ENCODE assay signal across 13 cellular contexts in genomic region chr7:107998660-107999480, GRCh38. TPM values are rescaled to one million over a fixed set of nuclear protein-coding genes. Genes with fewer than 3 reads are reported as not detected.
DNase-seq lines count a peak whose midpoint lies in the region; TF ChIP-seq lines count a peak whose summit lies in the region.
"Had no signal": no experiment of that assay in that cellular context is flagged by ENCODE, and none has a peak within 500 bp of the region (broad histone marks: within the 10 kb centered on the region; RNA-seq: fewer than 3 reads in every experiment).

No MANE protein-coding gene starts in this region.

- no peaks in the 10 kb centered on the region for H3K9me3 ChIP-seq in OCI-LY7 (ENCODE audit: low read length)

- TF ChIP-seq CTCF in KMS-11 (conservative IDR thresholded peaks at IDR 0.05; ENCODE audit: low read depth, low read length) (no peak), brain (conservative IDR thresholded peaks at IDR 0.05) (no peak), OCI-LY7 (conservative IDR thresholded peaks at IDR 0.05; ENCODE audit: low read length) (no peak)

- H3K9me3 Mint-ChIP-seq in brain = peaks cover 0 to under 1% (median 0%) of the 10 kb centered on the region in 5 experiments
- no peaks in the 10 kb centered on the region for H3K9me3 Mint-ChIP-seq in activated CD4-positive, alpha-beta memory T cell treated with anti-CD3 and anti-CD28 coated beads for 36 hours
- H3K9me3 Mint-ChIP-seq: activated CD4-positive, alpha-beta T cell treated with anti-CD3 and anti-CD28 coated beads, Interleukin-2, amount 10 ng/mL, durations not matched to agents 7 days and 5 days had no signal

- H3K27ac Mint-ChIP-seq in brain = peak overlapping the region in 3 of 5 experiments; percentile 21 to 95 (median 87)
- H3K27ac Mint-ChIP-seq in activated CD4-positive, alpha-beta memory T cell treated with anti-CD3 and anti-CD28 coated beads for 36 hours = no peak overlapping the region
- H3K27ac Mint-ChIP-seq: activated CD4-positive, alpha-beta T cell treated with anti-CD3 and anti-CD28 coated beads, Interleukin-2, amount 10 ng/mL, durations not matched to agents 7 days and 5 days; CD4-positive, CD25-positive, alpha-beta regulatory T cell had no signal

- POLR2A ChIA-PET in OCI-LY7 (lab: Charles Lee) = interaction anchor here (0.7 kb wide), 1 partner anchor 32 kb away, joined by 8 read pairs; no protein-coding TSS in a partner anchor
- POLR2A ChIA-PET in activated CD4-positive, alpha-beta memory T cell treated with anti-CD3 and anti-CD28 coated beads for 36 hours (lab: Charles Lee) = no interaction called here

- H3K9me2 ChIP-seq in OCI-LY7 (ENCODE audit: insufficient read depth, low read length) = no peaks in the 10 kb centered on the region

- no peaks in the 10 kb centered on the region for H3K27me3 ChIP-seq in KMS-11 (ENCODE audit: insufficient read depth, low read depth)

- H3K4me2 ChIP-seq in KMS-11 (peak overlapping the region; percentile 59), OCI-LY7 (ENCODE audit: low read length) (no peak overlapping the region)

- peaks cover 16% of the 10 kb centered on the region for H3K36me3 Mint-ChIP-seq in brain
- no peaks in the 10 kb centered on the region for H3K36me3 Mint-ChIP-seq in activated CD4-positive, alpha-beta memory T cell treated with anti-CD3 and anti-CD28 coated beads for 36 hours
- H3K36me3 Mint-ChIP-seq: CD4-positive, CD25-positive, alpha-beta regulatory T cell had no signal

- CTCF ChIA-PET in OCI-LY7 (lab: Charles Lee; ENCODE audit: unreplicated experiment) = no interaction called here
- CTCF ChIA-PET in activated CD4-positive, alpha-beta memory T cell treated with anti-CD3 and anti-CD28 coated beads for 36 hours (lab: Charles Lee) = interaction anchor here (0.8 to 1.7 kb wide), 2 partner anchors 13 to 18 kb away, joined by 3 read pairs; no protein-coding TSS in a partner anchor

- H3K4me3 Mint-ChIP-seq in brain = peak overlapping the region in 3 of 5 experiments; percentile 61 to 87 (median 64)
- H3K4me3 Mint-ChIP-seq in activated CD4-positive, alpha-beta memory T cell treated with anti-CD3 and anti-CD28 coated beads for 36 hours = no peak overlapping the region
- H3K4me3 Mint-ChIP-seq: activated CD4-positive, alpha-beta T cell treated with anti-CD3 and anti-CD28 coated beads, Interleukin-2, amount 10 ng/mL, durations not matched to agents 7 days and 5 days; CD4-positive, CD25-positive, alpha-beta regulatory T cell had no signal

- H3K36me3 ChIP-seq in KMS-11 (ENCODE audit: insufficient read depth) (no peaks in the 10 kb centered on the region), OCI-LY7 (ENCODE audit: insufficient read depth, low read length) (no peaks in the 10 kb centered on the region)

- peak overlapping the region; percentile 15; the same call in 1 of the 2 replicates for H3K9ac ChIP-seq in KMS-11

- H3K79me2 ChIP-seq in KMS-11 (ENCODE audit: insufficient read depth, low read depth) = no peaks in the 10 kb centered on the region
- H3K79me2 ChIP-seq in OCI-LY7 (ENCODE audit: insufficient read depth, low read depth, low read length) = no peaks in the 10 kb centered on the region

- intact Hi-C loops in OCI-LY7 (cut with micrococcal nuclease; ENCODE audit: unreplicated experiment) = no loop called here
- intact Hi-C loops in activated CD4-positive, alpha-beta memory T cell treated with anti-CD3 and anti-CD28 coated beads for 36 hours (cut with micrococcal nuclease) = no loop called here

- peak; percentile 20 for DNase-seq in glomerular visceral epithelial cell (ENCODE audit: extremely low spot score)
- DNase-seq in skeletal muscle cell (ENCODE audit: low read depth) = no peak
- no peak for DNase-seq in NCI-H1930 (lab: John Stamatoyannopoulos, UW)
- no peak for DNase-seq in OCI-LY7 (ENCODE audit: low spot score)
- DNase-seq in activated CD4-positive, alpha-beta memory T cell treated with anti-CD3 and anti-CD28 coated beads for 36 hours = no peak
- DNase-seq in NCI-H2107 treated with DMSO at 0.1 percent for 48 hours (lab: John Stamatoyannopoulos, UW; ENCODE audit: unreplicated experiment) = no peak
- DNase-seq: activated CD4-positive, alpha-beta T cell treated with anti-CD3 and anti-CD28 coated beads, Interleukin-2, amount 10 ng/mL, durations not matched to agents 7 days and 5 days; activated effector memory CD4-positive, alpha-beta T cell treated with Interleukin-2 at 50 U/mL for 16 hours; CD4-positive, CD25-positive, alpha-beta regulatory T cell; NCI-H1105 treated with DMSO at 0.1 percent for 48 hours; stimulated activated CD8-positive, alpha-beta memory T cell treated with anti-CD3 and anti-CD28 coated beads, Interleukin-4, amount 100 ng/mL, for 48 hours had no signal

- peaks cover 70% of the 10 kb centered on the region for H3K4me1 Mint-ChIP-seq in brain
- H3K4me1 Mint-ChIP-seq in activated CD4-positive, alpha-beta memory T cell treated with anti-CD3 and anti-CD28 coated beads for 36 hours (ENCODE audit: low read depth) = peaks cover 11% of the 10 kb centered on the region

- H3K4me3 ChIP-seq in KMS-11 (IDR thresholded peaks at IDR 0.05; ENCODE audit: insufficient read depth, low read depth, low read length) = no peak overlapping the region
- H3K4me3 ChIP-seq in skeletal muscle cell (ENCODE audit: low read depth, low read length) = peak overlapping the region; percentile 28
- no peak overlapping the region for H3K4me3 ChIP-seq in OCI-LY7 (ENCODE audit: low read depth, low read length, poor library complexity, severe bottlenecking)

- H3K4me1 ChIP-seq in KMS-11 (ENCODE audit: low read depth, poor library complexity, severe bottlenecking) (peaks cover 43% of the 10 kb centered on the region), OCI-LY7 (ENCODE audit: insufficient read depth, low read length, poor library complexity, severe bottlenecking) (no peaks in the 10 kb centered on the region)

- peaks cover 71% of the 10 kb centered on the region for H3K27me3 Mint-ChIP-seq in brain
- peaks cover 43% of the 10 kb centered on the region for H3K27me3 Mint-ChIP-seq in activated CD4-positive, alpha-beta memory T cell treated with anti-CD3 and anti-CD28 coated beads for 36 hours

- H4K20me1 ChIP-seq in KMS-11 (ENCODE audit: insufficient read depth) (no peaks in the 10 kb centered on the region), OCI-LY7 (ENCODE audit: insufficient read depth, low read length) (no peaks in the 10 kb centered on the region)

- BruUV-seq in OCI-LY7 (replicated peaks; lab: Mats Ljungman, UMichigan) = no TSS peak

- H2AFZ ChIP-seq in KMS-11 (ENCODE audit: low read depth) (peak overlapping the region; percentile 46), OCI-LY7 (ENCODE audit: low read length) (no peak overlapping the region)

- peak overlapping the region; percentile 74 for H3K27ac ChIP-seq in KMS-11
- no peak overlapping the region for H3K27ac ChIP-seq in OCI-LY7 (ENCODE audit: low read depth, low read length, poor library complexity, severe bottlenecking)

RNA-seq across cellular contexts. Expression of gene LAMB1, which starts 4.1 kb away (rescaled TPM):
- 11.2 TPM for polyA plus RNA-seq in brain (ENCODE audit: insufficient read depth, low read depth, low replicate concordance)
- total RNA-seq in OCI-LY7 (2014; rRNA removed; shearing (Covaris generic)) = not detected in 2 replicates
- 0.17 TPM in 1 of 2 replicates, not detected in the other for total RNA-seq in OCI-LY7 (2022)
- not detected for total RNA-seq in activated CD4-positive, alpha-beta memory T cell treated with anti-CD3 and anti-CD28 coated beads for 36 hours
- total RNA-seq: activated CD4-positive, alpha-beta T cell treated with anti-CD3 and anti-CD28 coated beads, Interleukin-2, amount 10 ng/mL, durations not matched to agents 7 days and 5 days had no signal
